In the genomic region with DNA sequence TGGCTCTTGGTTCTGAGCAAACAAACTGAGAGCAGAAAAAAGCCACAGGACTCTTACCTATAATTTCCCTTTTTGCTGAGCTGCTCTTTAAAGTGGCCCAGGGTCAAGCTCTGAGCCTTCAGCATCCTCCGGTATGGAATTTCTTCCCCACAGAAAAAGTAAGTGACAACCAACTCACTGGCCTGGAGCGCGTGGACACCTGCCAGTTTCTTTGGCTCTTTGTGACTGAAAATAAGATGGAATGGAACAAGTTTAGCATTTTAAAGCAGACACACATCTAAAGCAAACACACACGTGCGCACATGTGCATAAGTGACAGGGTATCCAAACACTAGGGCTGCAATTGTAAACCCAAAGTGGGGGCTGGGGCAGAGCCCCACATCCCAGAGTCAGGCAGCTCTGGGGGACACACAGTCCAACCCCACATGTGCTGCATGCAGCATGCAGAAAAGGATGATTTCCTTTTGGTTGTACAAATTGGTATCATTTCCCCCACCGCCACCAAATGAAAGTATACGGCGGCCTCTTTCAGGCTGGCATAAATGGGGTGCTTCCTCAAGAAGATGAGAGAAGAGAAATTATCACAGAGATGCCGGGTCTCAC, we compare ENCODE assay signal across 1 cellular context.
TF ChIP-seq lines count a peak whose summit lies in the region.

No MANE protein-coding gene starts in this region.

TF ChIP-seq in HepG2, 621 proteins besides CTCF, POLR2A, EP300 and RAD21 (continued from another document):
- TF ChIP-seq, protein P1, sequence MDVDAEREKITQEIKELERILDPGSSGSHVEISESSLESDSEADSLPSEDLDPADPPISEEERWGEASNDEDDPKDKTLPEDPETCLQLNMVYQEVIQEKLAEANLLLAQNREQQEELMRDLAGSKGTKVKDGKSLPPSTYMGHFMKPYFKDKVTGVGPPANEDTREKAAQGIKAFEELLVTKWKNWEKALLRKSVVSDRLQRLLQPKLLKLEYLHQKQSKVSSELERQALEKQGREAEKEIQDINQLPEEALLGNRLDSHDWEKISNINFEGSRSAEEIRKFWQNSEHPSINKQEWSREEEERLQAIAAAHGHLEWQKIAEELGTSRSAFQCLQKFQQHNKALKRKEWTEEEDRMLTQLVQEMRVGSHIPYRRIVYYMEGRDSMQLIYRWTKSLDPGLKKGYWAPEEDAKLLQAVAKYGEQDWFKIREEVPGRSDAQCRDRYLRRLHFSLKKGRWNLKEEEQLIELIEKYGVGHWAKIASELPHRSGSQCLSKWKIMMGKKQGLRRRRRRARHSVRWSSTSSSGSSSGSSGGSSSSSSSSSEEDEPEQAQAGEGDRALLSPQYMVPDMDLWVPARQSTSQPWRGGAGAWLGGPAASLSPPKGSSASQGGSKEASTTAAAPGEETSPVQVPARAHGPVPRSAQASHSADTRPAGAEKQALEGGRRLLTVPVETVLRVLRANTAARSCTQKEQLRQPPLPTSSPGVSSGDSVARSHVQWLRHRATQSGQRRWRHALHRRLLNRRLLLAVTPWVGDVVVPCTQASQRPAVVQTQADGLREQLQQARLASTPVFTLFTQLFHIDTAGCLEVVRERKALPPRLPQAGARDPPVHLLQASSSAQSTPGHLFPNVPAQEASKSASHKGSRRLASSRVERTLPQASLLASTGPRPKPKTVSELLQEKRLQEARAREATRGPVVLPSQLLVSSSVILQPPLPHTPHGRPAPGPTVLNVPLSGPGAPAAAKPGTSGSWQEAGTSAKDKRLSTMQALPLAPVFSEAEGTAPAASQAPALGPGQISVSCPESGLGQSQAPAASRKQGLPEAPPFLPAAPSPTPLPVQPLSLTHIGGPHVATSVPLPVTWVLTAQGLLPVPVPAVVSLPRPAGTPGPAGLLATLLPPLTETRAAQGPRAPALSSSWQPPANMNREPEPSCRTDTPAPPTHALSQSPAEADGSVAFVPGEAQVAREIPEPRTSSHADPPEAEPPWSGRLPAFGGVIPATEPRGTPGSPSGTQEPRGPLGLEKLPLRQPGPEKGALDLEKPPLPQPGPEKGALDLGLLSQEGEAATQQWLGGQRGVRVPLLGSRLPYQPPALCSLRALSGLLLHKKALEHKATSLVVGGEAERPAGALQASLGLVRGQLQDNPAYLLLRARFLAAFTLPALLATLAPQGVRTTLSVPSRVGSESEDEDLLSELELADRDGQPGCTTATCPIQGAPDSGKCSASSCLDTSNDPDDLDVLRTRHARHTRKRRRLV (CRISPR knock-in tag; IDR thresholded peaks at IDR 0.05): no peak
- TF ChIP-seq ZNF234 (CRISPR knock-in tag; conservative IDR thresholded peaks at IDR 0.05): no peak
- TF ChIP-seq, protein P2, sequence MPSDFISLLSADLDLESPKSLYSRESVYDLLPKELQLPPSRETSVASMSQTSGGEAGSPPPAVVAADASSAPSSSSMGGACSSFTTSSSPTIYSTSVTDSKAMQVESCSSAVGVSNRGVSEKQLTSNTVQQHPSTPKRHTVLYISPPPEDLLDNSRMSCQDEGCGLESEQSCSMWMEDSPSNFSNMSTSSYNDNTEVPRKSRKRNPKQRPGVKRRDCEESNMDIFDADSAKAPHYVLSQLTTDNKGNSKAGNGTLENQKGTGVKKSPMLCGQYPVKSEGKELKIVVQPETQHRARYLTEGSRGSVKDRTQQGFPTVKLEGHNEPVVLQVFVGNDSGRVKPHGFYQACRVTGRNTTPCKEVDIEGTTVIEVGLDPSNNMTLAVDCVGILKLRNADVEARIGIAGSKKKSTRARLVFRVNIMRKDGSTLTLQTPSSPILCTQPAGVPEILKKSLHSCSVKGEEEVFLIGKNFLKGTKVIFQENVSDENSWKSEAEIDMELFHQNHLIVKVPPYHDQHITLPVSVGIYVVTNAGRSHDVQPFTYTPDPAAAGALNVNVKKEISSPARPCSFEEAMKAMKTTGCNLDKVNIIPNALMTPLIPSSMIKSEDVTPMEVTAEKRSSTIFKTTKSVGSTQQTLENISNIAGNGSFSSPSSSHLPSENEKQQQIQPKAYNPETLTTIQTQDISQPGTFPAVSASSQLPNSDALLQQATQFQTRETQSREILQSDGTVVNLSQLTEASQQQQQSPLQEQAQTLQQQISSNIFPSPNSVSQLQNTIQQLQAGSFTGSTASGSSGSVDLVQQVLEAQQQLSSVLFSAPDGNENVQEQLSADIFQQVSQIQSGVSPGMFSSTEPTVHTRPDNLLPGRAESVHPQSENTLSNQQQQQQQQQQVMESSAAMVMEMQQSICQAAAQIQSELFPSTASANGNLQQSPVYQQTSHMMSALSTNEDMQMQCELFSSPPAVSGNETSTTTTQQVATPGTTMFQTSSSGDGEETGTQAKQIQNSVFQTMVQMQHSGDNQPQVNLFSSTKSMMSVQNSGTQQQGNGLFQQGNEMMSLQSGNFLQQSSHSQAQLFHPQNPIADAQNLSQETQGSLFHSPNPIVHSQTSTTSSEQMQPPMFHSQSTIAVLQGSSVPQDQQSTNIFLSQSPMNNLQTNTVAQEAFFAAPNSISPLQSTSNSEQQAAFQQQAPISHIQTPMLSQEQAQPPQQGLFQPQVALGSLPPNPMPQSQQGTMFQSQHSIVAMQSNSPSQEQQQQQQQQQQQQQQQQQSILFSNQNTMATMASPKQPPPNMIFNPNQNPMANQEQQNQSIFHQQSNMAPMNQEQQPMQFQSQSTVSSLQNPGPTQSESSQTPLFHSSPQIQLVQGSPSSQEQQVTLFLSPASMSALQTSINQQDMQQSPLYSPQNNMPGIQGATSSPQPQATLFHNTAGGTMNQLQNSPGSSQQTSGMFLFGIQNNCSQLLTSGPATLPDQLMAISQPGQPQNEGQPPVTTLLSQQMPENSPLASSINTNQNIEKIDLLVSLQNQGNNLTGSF (CRISPR knock-in tag; IDR thresholded peaks at IDR 0.05): no peak
- no peak for TF ChIP-seq ZNF546 (CRISPR knock-in tag; conservative IDR thresholded peaks at IDR 0.05)
